9 cellular contexts compared by ENCODE assay signal in the genomic region with DNA sequence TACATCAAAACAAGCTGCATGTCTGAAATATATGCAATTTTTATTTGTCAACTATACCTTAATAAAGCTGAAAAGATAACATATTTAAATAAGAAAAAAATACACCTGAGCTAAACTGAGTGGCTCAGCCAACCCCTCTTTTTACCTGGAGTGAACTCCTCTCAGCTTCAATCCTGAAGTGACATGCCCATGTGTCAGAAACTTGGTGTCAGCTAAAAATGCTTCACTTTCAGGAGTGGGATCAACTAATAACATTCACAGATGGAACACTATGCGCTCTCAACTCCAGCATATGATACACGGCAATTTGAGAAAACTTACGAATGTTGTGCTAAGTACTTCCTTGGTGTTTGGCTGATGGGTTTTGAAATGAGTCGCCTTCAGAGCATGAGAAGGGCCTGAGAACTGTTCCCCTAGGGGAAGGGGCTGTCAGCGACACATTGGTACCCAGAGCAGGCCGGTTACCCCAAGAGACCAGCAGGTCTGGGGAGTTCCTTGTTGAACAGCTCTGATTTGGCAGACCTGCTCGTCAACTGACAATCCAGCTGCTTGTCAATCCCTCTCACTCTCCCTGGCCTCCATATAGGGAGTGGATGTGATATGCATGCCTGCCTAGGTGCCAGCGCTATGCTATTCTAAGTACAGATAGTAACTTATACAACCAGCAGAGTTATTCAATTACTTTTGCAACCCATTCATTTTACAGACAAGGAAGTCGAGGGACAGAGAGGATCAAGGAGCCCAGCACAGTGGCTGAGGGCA.
"Had no signal": no experiment of that assay in that cellular context is flagged by ENCODE, and none has a peak within 500 bp of the region (broad histone marks: within the 10 kb centered on the region; RNA-seq: fewer than 3 reads in every experiment).

No MANE protein-coding gene starts in this region.

- H3K36me3 ChIP-seq: HAP-1 had no signal

- H3K9me3 ChIP-seq: HAP-1 had no signal

- DNase-seq: GM23248, GOT3, H7, H9, HCEC 1CT, HFFc6 had no signal

- ATAC-seq: GM23338, HCT116 had no signal

- H3K4me3 ChIP-seq: GM23248, GM23338, HAP-1 had no signal

- H3K27ac ChIP-seq: GM23248 had no signal

- H3K4me1 ChIP-seq: HAP-1 had no signal
